ENCODE assay signal across 1 cellular context in genomic region chr14:61565836-61566536, GRCh38.
TF ChIP-seq lines count a peak whose summit lies in the region.

No MANE protein-coding gene starts in this region.

TF ChIP-seq in SK-N-SH treated with all-trans-retinoic acid at 6 μM for 48 hours, 23 proteins besides CTCF, POLR2A, EP300 and RAD21 (continued from another document):
- TF ChIP-seq CSDC2 (CRISPR knock-in tag; IDR thresholded peaks at IDR 0.05) (peak; percentile 55; the same call in 1 of the 2 replicates), TCF4 (CRISPR knock-in tag; IDR thresholded peaks at IDR 0.05; ENCODE audit: borderline replicate concordance) (no peak), ZC3H10 (CRISPR knock-in tag; IDR thresholded peaks at IDR 0.05) (no peak), ESRRG (CRISPR knock-in tag; IDR thresholded peaks at IDR 0.05) (no peak)
TF ChIP-seq in SK-N-SH treated with all-trans-retinoic acid at 6 μM for 48 hours: peak in this region for 3.
